1 cellular context compared by ENCODE assay signal in genomic region chr1:12450090-12450764, GRCh38.
TF ChIP-seq lines count a peak whose summit lies in the region.

No MANE protein-coding gene starts in this region.

TF ChIP-seq in K562, 482 proteins besides CTCF, POLR2A, EP300 and RAD21 (continued from another document and continues in another):
- TF ChIP-seq ZNF407 (IDR thresholded peaks at IDR 0.05; ENCODE audit: low read depth) (no peak), POLR3G (IDR thresholded peaks at IDR 0.05; ENCODE audit: extremely low read depth, insufficient read length, insufficient replicate concordance) (no peak), ZNF77 (CRISPR knock-in tag; IDR thresholded peaks at IDR 0.05) (no peak), MAFF (IDR thresholded peaks at IDR 0.05; ENCODE audit: low read length) (no peak), ZNF644 (tag; IDR thresholded peaks at IDR 0.05; ENCODE audit: low read depth) (0 out of 2 replicates have a peak, but pooled peaks have one; percentile 17), MAZ (CRISPR knock-in tag; conservative IDR thresholded peaks at IDR 0.05 in 1 of 2, IDR thresholded peaks at IDR 0.05 in 1 of 2) (peak in 1 of 2 experiments; percentile 56; a peak in 1 of 4 replicates), HNRNPUL1 (IDR thresholded peaks at IDR 0.05; ENCODE audit: low read length) (no peak), MTA1 (IDR thresholded peaks at IDR 0.05; ENCODE audit: borderline replicate concordance) (no peak), ZNF639 (CRISPR knock-in tag; conservative IDR thresholded peaks at IDR 0.05 in 1 of 2, IDR thresholded peaks at IDR 0.05 in 1 of 2) (0 out of 4 replicates have a peak, but pooled peaks of 1 of the 2 experiments have one; percentile 67), USF1 (CRISPR knock-in tag; IDR thresholded peaks at IDR 0.05) (no peak), RNF219 (CRISPR knock-in tag; IDR thresholded peaks at IDR 0.05) (no peak), ZFP1 (CRISPR knock-in tag; IDR thresholded peaks at IDR 0.05) (peak; percentile 49; the same call in 1 of the 2 replicates), ZC3H4 (CRISPR knock-in tag; IDR thresholded peaks at IDR 0.05; ENCODE audit: borderline replicate concordance) (no peak), SNIP1 (IDR thresholded peaks at IDR 0.05; ENCODE audit: low read depth) (no peak), ZBTB11 (CRISPR knock-in tag; IDR thresholded peaks at IDR 0.05) (peak in 1 of 3 experiments; percentile 35; a peak in 1 of 6 replicates), POLR2AphosphoS5 (IDR thresholded peaks at IDR 0.05; ENCODE audit: control insufficient read depth, insufficient read depth, low read depth, low read length) (no peak), PHF20 (IDR thresholded peaks at IDR 0.05; ENCODE audit: partially characterized antibody) (no peak), ZEB2 (IDR thresholded peaks at IDR 0.05) (no peak), FOXK1 (CRISPR knock-in tag; IDR thresholded peaks at IDR 0.05; ENCODE audit: borderline replicate concordance) (0 out of 2 replicates have a peak, but pooled peaks have one; percentile 22), CREB3 (tag; conservative IDR thresholded peaks at IDR 0.05; ENCODE audit: low read depth) (no peak; the same call in 1 of the 2 replicates), NCOA2 (IDR thresholded peaks at IDR 0.05; ENCODE audit: partially characterized antibody in 2 of 2) (no peak), ZNF561 (CRISPR knock-in tag; conservative IDR thresholded peaks at IDR 0.05) (0 out of 2 replicates have a peak, but pooled peaks have one; percentile 53), MBD1 (CRISPR knock-in tag; IDR thresholded peaks at IDR 0.05) (0 out of 2 replicates have a peak, but pooled peaks have one; percentile 52), ZNF316 (IDR thresholded peaks at IDR 0.05) (no peak), ADNP (tag; IDR thresholded peaks at IDR 0.05) (0 out of 2 replicates have a peak, but pooled peaks have one; percentile 34), IRF1 (CRISPR knock-in tag; IDR thresholded peaks at IDR 0.05; ENCODE audit: borderline replicate concordance) (0 out of 2 replicates have a peak, but pooled peaks have one; percentile 48), PRPF4 (IDR thresholded peaks at IDR 0.05; ENCODE audit: insufficient read depth, low read depth, low read length, poor library complexity, severe bottlenecking) (no peak), ZNF174 (CRISPR knock-in tag; IDR thresholded peaks at IDR 0.05) (no peak), HIVEP1 (CRISPR knock-in tag; IDR thresholded peaks at IDR 0.05) (0 out of 2 replicates have a peak, but pooled peaks have one; percentile 19), ZNF165 (CRISPR knock-in tag; IDR thresholded peaks at IDR 0.05; ENCODE audit: borderline replicate concordance) (0 out of 2 replicates have a peak, but pooled peaks have one; percentile 86), ZNF395 (CRISPR knock-in tag; IDR thresholded peaks at IDR 0.05) (no peak), NFRKB (IDR thresholded peaks at IDR 0.05; ENCODE audit: low read depth) (peak; percentile 7; the same call in 1 of the 2 replicates), CXXC5 (CRISPR knock-in tag; IDR thresholded peaks at IDR 0.05) (0 out of 2 replicates have a peak, but pooled peaks have one; percentile 39), KAT7 (CRISPR knock-in tag; IDR thresholded peaks at IDR 0.05; ENCODE audit: borderline replicate concordance) (0 out of 2 replicates have a peak, but pooled peaks have one; percentile 63), ZNF584 (CRISPR knock-in tag; IDR thresholded peaks at IDR 0.05; ENCODE audit: low read depth) (no peak), ZNF766 (CRISPR knock-in tag; conservative IDR thresholded peaks at IDR 0.05) (0 out of 2 replicates have a peak, but pooled peaks have one; percentile 52), KDM5B (IDR thresholded peaks at IDR 0.05; ENCODE audit: insufficient replicate concordance, low read depth, low read length) (no peak), CSDE1 (IDR thresholded peaks at IDR 0.05) (no peak)
